ENCODE assay signal across 24 cellular contexts in the genomic region with DNA sequence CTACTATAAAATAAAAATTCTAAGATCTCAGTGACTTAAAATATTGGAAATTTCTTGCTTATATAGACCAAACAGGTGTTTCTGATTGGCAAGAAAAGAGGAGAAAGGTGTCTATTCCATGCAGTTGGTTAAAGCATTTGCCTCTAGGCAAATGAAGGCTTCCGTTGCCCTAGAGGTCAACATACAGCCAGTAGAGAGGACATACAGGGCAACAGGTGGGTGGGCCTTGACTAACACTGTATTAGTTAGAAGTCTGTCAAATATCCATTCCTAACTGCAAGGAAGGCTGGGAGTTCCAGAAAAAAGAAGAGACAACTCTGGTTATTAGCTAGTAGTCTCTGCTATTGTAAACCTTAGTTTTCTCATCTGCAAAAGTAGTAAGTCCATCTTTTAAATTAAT.
"Had no signal": no experiment of that assay in that cellular context is flagged by ENCODE, and none has a peak within 500 bp of the region (broad histone marks: within the 10 kb centered on the region; RNA-seq: fewer than 3 reads in every experiment).

No MANE protein-coding gene starts in this region.

- H3K36me3 ChIP-seq: MG63, SJSA1 had no signal

- H3K9me3 ChIP-seq: MG63, SJSA1 had no signal

- H3K4me3 ChIP-seq: MG63, SJSA1, SK-N-MC had no signal

- H3K27ac ChIP-seq: SJSA1, SK-N-MC had no signal

- H3K27me3 ChIP-seq: MG63, SJSA1 had no signal

- DNase-seq: IMR-90, Karpas-422, KG1, MG63, NCI-H1092, NCI-H1105 treated with DMSO at 0.1 percent for 48 hours, NCI-H1417 treated with DMSO at 0.1 percent for 48 hours, NCI-H146, NCI-H1694 treated with DMSO at 0.1 percent for 48 hours, NCI-H1930, NCI-H2081, NCI-H2107, NCI-H2227 treated with DMSO at 0.1 percent for 48 hours, NCI-H446, NCI-H510A, NCI-H524 treated with DMSO at 0.1 percent for 48 hours, NCI-H69, NCI-H774, Right ventricle myocardium superior, RPMI8226, SIG-M5, SW 1271 had no signal
